In genomic region chr4:84238247-84239090, GRCh38 we compare ENCODE assay signal across 19 cellular contexts.
DNase-seq lines count a peak whose midpoint lies in the region; TF ChIP-seq lines count a peak whose summit lies in the region.
"Had no signal": no experiment of that assay in that cellular context is flagged by ENCODE, and none has a peak within 500 bp of the region (broad histone marks: within the 10 kb centered on the region; RNA-seq: fewer than 3 reads in every experiment).

No MANE protein-coding gene starts in this region.

- no peaks in the 10 kb centered on the region for H3K27me3 Mint-ChIP-seq in progenitor cell of endocrine pancreas

- no peaks in the 10 kb centered on the region for H3K36me3 ChIP-seq in esophagus muscularis mucosa
- H3K36me3 ChIP-seq: ascending aorta, thoracic aorta had no signal

- peak; percentile 1 for DNase-seq in DMS 273 (lab: John Stamatoyannopoulos, UW; ENCODE audit: unreplicated experiment)
- no peak for DNase-seq in DMS 273 treated with DMSO at 0.1 percent for 48 hours (lab: John Stamatoyannopoulos, UW)
- peak; percentile 70 for DNase-seq in RPMI7951 (ENCODE audit: low read depth)
- DNase-seq in esophagus muscularis mucosa (ENCODE audit: extremely low spot score): no peak
- no peak for DNase-seq in GM13977 (ENCODE audit: low spot score)
- DNase-seq in NCI-H1105 treated with DMSO at 0.1 percent for 48 hours (lab: John Stamatoyannopoulos, UW): no peak
- no peak for DNase-seq in progenitor cell of endocrine pancreas (ENCODE audit: low spot score, unreplicated experiment)
- no peak for DNase-seq in T-helper 9 cell
- DNase-seq: activated CD4-positive, alpha-beta T cell treated with anti-CD3 and anti-CD28 coated beads for 4 hours; DMS153; hypothalamus; NCI-H1436 treated with DMSO at 0.1 percent for 48 hours; NCI-H82; nucleus accumbens; stimulated activated CD4-positive, alpha-beta T cell treated with anti-CD3 and anti-CD28 coated beads, Interleukin-12 subunit alpha, Interleukin-12 subunit beta, amount 100 ng/mL, for 4 hours had no signal

- H3K9me3 Mint-ChIP-seq in progenitor cell of endocrine pancreas (ENCODE audit: low read depth): peaks cover 7% of the 10 kb centered on the region

- peaks cover 0 to 37% (median 20%) of the 10 kb centered on the region in 4 donors for H3K4me1 ChIP-seq in esophagus muscularis mucosa
- H3K4me1 ChIP-seq: ascending aorta had no signal

- peaks cover 3% of the 10 kb centered on the region for H3K4me1 Mint-ChIP-seq in progenitor cell of endocrine pancreas (ENCODE audit: low read depth)

- H3K27ac ChIP-seq in esophagus muscularis mucosa (replicated peaks in 1 of 4): peak overlapping the region; percentile 55 to 60 (median 56)
- H3K27ac ChIP-seq: 22Rv1, ascending aorta, thoracic aorta had no signal

- no peaks in the 10 kb centered on the region for H3K36me3 Mint-ChIP-seq in progenitor cell of endocrine pancreas (ENCODE audit: insufficient read depth)

- H3K27ac Mint-ChIP-seq in progenitor cell of endocrine pancreas: no peak overlapping the region
- H3K27ac Mint-ChIP-seq: activated T-helper 1 cell treated with anti-CD3 and anti-CD28 coated beads, Interleukin-12 subunit alpha, Interleukin-12 subunit beta, Interleukin-2, Interleukin-4 antibody, amounts not matched to agents 30 ng/mL and 10 ng/mL and 1 ng/mL, durations not matched to agents 14 hours and 24 hours and 36 hours had no signal

- no peak overlapping the region for H3K4me3 Mint-ChIP-seq in progenitor cell of endocrine pancreas (ENCODE audit: low read depth)
- H3K4me3 Mint-ChIP-seq: activated T-helper 1 cell treated with anti-CD3 and anti-CD28 coated beads, Interleukin-12 subunit alpha, Interleukin-12 subunit beta, Interleukin-2, Interleukin-4 antibody, amounts not matched to agents 30 ng/mL and 10 ng/mL and 1 ng/mL, durations not matched to agents 14 hours and 24 hours and 36 hours had no signal

- intact Hi-C loops in esophagus muscularis mucosa (cut with DNase I): loop anchor here (10.0 kb wide), 1 partner anchor 246 kb away; no protein-coding TSS in a partner anchor

- WGBS in esophagus muscularis mucosa: 36% methylated on average over 7 of the region's 7 CpGs

- in situ Hi-C loops in GM13977 (cut with MboI; ENCODE audit: low pct_unique_long_range_greater_than_20kb, low sequenced_read_pairs, unreplicated experiment): no loop called here

- no peak for TF ChIP-seq POLR2A in esophagus muscularis mucosa (IDR thresholded peaks at IDR 0.05; ENCODE audit: low read depth)

- no peaks in the 10 kb centered on the region for H3K9me3 ChIP-seq in esophagus muscularis mucosa
- H3K9me3 ChIP-seq: ascending aorta, thoracic aorta had no signal

- no peak overlapping the region for H3K4me3 ChIP-seq in esophagus muscularis mucosa
- H3K4me3 ChIP-seq: ascending aorta, thoracic aorta had no signal

- TF ChIP-seq EP300 in esophagus muscularis mucosa (IDR thresholded peaks at IDR 0.05): no peak

- no peaks in the 10 kb centered on the region for H3K27me3 ChIP-seq in esophagus muscularis mucosa
- H3K27me3 ChIP-seq: ascending aorta had no signal

- TF ChIP-seq CTCF in esophagus muscularis mucosa (IDR thresholded peaks at IDR 0.05) (peak; percentile 38 to 49 (median 42)), GM13977 (IDR thresholded peaks at IDR 0.05; ENCODE audit: extremely low read depth, insufficient read depth, missing control alignments) (no peak), progenitor cell of endocrine pancreas (IDR thresholded peaks at IDR 0.05; ENCODE audit: unreplicated experiment) (no peak)

Comparison
In these comparisons a context has a peak if more than half of its experiments do, and no peak if none do; other contexts are left out.
1. DNase-seq: peak in DMS 273 (single experiment) and RPMI7951 (single experiment); none in DMS 273 treated with DMSO at 0.1 percent for 48 hours (single experiment), esophagus muscularis mucosa (single experiment), GM13977 (single experiment), NCI-H1105 treated with DMSO at 0.1 percent for 48 hours (single experiment), progenitor cell of endocrine pancreas (single experiment) and T-helper 9 cell (single experiment).
2. CTCF ChIP-seq: peak in esophagus muscularis mucosa (3 of 3); none in GM13977 (single experiment) and progenitor cell of endocrine pancreas (single experiment).